Comparison of ENCODE assay signal across 1 cellular context in genomic region chr6:88472731-88473130, GRCh38.
TF ChIP-seq lines count a peak whose summit lies in the region.

No MANE protein-coding gene starts in this region.

TF ChIP-seq in IMR-90, 13 proteins besides CTCF, POLR2A, EP300 and RAD21:
- TF ChIP-seq BHLHE40 (IDR thresholded peaks at IDR 0.05; ENCODE audit: low read depth, low read length), result no peak
- no peak for TF ChIP-seq MAZ (IDR thresholded peaks at IDR 0.05; ENCODE audit: borderline replicate concordance, low read depth, low read length)
- no peak for TF ChIP-seq USF2 (IDR thresholded peaks at IDR 0.05; ENCODE audit: low read depth, low read length)
- TF ChIP-seq MXI1 (IDR thresholded peaks at IDR 0.05; ENCODE audit: borderline replicate concordance, low read depth, low read length), result no peak
- no peak for TF ChIP-seq FOS (IDR thresholded peaks at IDR 0.05; ENCODE audit: low read depth, low read length)
- no peak for TF ChIP-seq RFX5 (IDR thresholded peaks at IDR 0.05; ENCODE audit: low read depth, low read length)
- TF ChIP-seq CEBPB (IDR thresholded peaks at IDR 0.05; ENCODE audit: low read depth, low read length), result no peak
- TF ChIP-seq CHD1 (IDR thresholded peaks at IDR 0.05; ENCODE audit: low read depth, low read length), result no peak
- TF ChIP-seq RCOR1 (IDR thresholded peaks at IDR 0.05; ENCODE audit: insufficient replicate concordance, low read length), result no peak
- no peak for TF ChIP-seq NFE2L2 (IDR thresholded peaks at IDR 0.05; ENCODE audit: low read depth, low read length)
- TF ChIP-seq SMC3 (IDR thresholded peaks at IDR 0.05; ENCODE audit: low read depth, low read length), result no peak
- no peak for TF ChIP-seq MAFK (IDR thresholded peaks at IDR 0.05; ENCODE audit: low read depth, low read length)
- no peak for TF ChIP-seq ELK1 (IDR thresholded peaks at IDR 0.05; ENCODE audit: borderline replicate concordance, low read depth, low read length)
